13 cellular contexts compared by ENCODE assay signal in genomic region chr20:53138454-53139291, GRCh38.
DNase-seq lines count a peak whose midpoint lies in the region; ATAC-seq and TF ChIP-seq lines count a peak whose summit lies in the region.
"Had no signal": no experiment of that assay in that cellular context is flagged by ENCODE, and none has a peak within 500 bp of the region (broad histone marks: within the 10 kb centered on the region; RNA-seq: fewer than 3 reads in every experiment).

No MANE protein-coding gene starts in this region.

- no peaks in the 10 kb centered on the region for H3K9me3 ChIP-seq in GM23248 (ENCODE audit: low read depth)
- H3K9me3 ChIP-seq in tibial nerve = no peaks in the 10 kb centered on the region

- H3K4me1 Mint-ChIP-seq in activated T-cell treated with anti-CD3 and anti-CD28 coated beads, Interleukin-2, amount 50 U/mL, for 4 hours (ENCODE audit: low read depth) = peaks cover 32% of the 10 kb centered on the region
- H3K4me1 Mint-ChIP-seq: activated CD8-positive, alpha-beta memory T cell treated with anti-CD3 and anti-CD28 coated beads, Interleukin-2, amount 10 ng/mL, durations not matched to agents 7 days and 5 days; central memory CD8-positive, alpha-beta T cell had no signal

- TF ChIP-seq CTCF in tibial nerve (IDR thresholded peaks at IDR 0.05) = no peak

- no peaks in the 10 kb centered on the region for H3F3A ChIP-seq in GM23248 (ENCODE audit: insufficient read depth)

- no peaks in the 10 kb centered on the region for H3K9me3 Mint-ChIP-seq in activated T-cell treated with anti-CD3 and anti-CD28 coated beads, Interleukin-2, amount 50 U/mL, for 4 hours
- peaks cover 0 to 13% of the 10 kb centered on the region in 2 donors for H3K9me3 Mint-ChIP-seq in activated naive CD4-positive, alpha-beta T cell treated with anti-CD3 and anti-CD28 coated beads, Interleukin-2, amount 50 U/mL, for 72 hours
- H3K9me3 Mint-ChIP-seq: central memory CD8-positive, alpha-beta T cell had no signal

- DNase-seq in activated T-cell treated with anti-CD3 and anti-CD28 coated beads, Interleukin-2, amount 50 U/mL, for 4 hours = no peak
- DNase-seq in activated T-cell treated with anti-CD3 and anti-CD28 coated beads, Interleukin-2, amount 50 U/mL, for 1 hour = no peak
- peak in 1 of 2 donors; percentile 43 for DNase-seq in activated naive CD4-positive, alpha-beta T cell treated with anti-CD3 and anti-CD28 coated beads, Interleukin-2, amount 50 U/mL, for 72 hours (ENCODE audit: low spot score in 2 of 2)
- DNase-seq in KG1 (lab: John Stamatoyannopoulos, UW) (no peak), GM23248 (no peak), tibial nerve (ENCODE audit: low spot score in 2 of 2) (no peak)
- DNase-seq: activated CD8-positive, alpha-beta memory T cell treated with anti-CD3 and anti-CD28 coated beads, Interleukin-2, amount 10 ng/mL, durations not matched to agents 7 days and 5 days; left ventricle myocardium superior; NCI-H226 had no signal

- peak overlapping the region; percentile 74 to 98 for H3K27ac Mint-ChIP-seq in activated naive CD4-positive, alpha-beta T cell treated with anti-CD3 and anti-CD28 coated beads, Interleukin-2, amount 50 U/mL, for 72 hours
- H3K27ac Mint-ChIP-seq: activated CD8-positive, alpha-beta memory T cell treated with anti-CD3 and anti-CD28 coated beads, Interleukin-2, amount 10 ng/mL, durations not matched to agents 7 days and 5 days had no signal

- no peaks in the 10 kb centered on the region for H3K9me2 ChIP-seq in GM23248 (ENCODE audit: insufficient read depth)

- peaks cover 3% of the 10 kb centered on the region for H3K36me3 Mint-ChIP-seq in activated T-cell treated with anti-CD3 and anti-CD28 coated beads, Interleukin-2, amount 50 U/mL, for 4 hours (ENCODE audit: insufficient read depth)
- peaks cover 8 to 71% of the 10 kb centered on the region in 2 donors for H3K36me3 Mint-ChIP-seq in activated naive CD4-positive, alpha-beta T cell treated with anti-CD3 and anti-CD28 coated beads, Interleukin-2, amount 50 U/mL, for 72 hours
- H3K36me3 Mint-ChIP-seq: activated CD8-positive, alpha-beta memory T cell treated with anti-CD3 and anti-CD28 coated beads, Interleukin-2, amount 10 ng/mL, durations not matched to agents 7 days and 5 days had no signal

- H3K27ac ChIP-seq in GM23248 = no peak overlapping the region
- H3K27ac ChIP-seq in tibial nerve = no peak overlapping the region
- H3K27ac ChIP-seq: parathyroid adenoma had no signal

- no peak for TF ChIP-seq POLR2A in tibial nerve (IDR thresholded peaks at IDR 0.05)

- 93 to 95% methylated on average over 3 of the region's 3 CpGs for WGBS in GM23248 (ENCODE audit: low coverage in 1 of 2, low lambda C conversion rate in 2 of 2, missing lambda C conversion rate in 2 of 2), 2 experiments
- WGBS in tibial nerve, 2 donors = 82 to 85% methylated on average over 3 of the region's 3 CpGs

- H3K36me3 ChIP-seq in GM23248 (ENCODE audit: low read depth) = no peaks in the 10 kb centered on the region
- no peaks in the 10 kb centered on the region for H3K36me3 ChIP-seq in tibial nerve

- H3K4me3 ChIP-seq in GM23248 (no peak overlapping the region), tibial nerve (no peak overlapping the region)

- H4K20me1 ChIP-seq in GM23248 (ENCODE audit: insufficient read depth) = no peaks in the 10 kb centered on the region

- no peak overlapping the region for H3K9ac ChIP-seq in GM23248
- H3K9ac ChIP-seq: parathyroid adenoma had no signal

- H3K4me2 ChIP-seq in GM23248 (ENCODE audit: unreplicated experiment) = no peak overlapping the region

- no peak overlapping the region for H3K4me3 Mint-ChIP-seq in activated T-cell treated with anti-CD3 and anti-CD28 coated beads, Interleukin-2, amount 50 U/mL, for 4 hours
- H3K4me3 Mint-ChIP-seq: activated CD8-positive, alpha-beta memory T cell treated with anti-CD3 and anti-CD28 coated beads, Interleukin-2, amount 10 ng/mL, durations not matched to agents 7 days and 5 days; central memory CD8-positive, alpha-beta T cell had no signal

- peaks cover 6% of the 10 kb centered on the region for H3K27me3 Mint-ChIP-seq in activated T-cell treated with anti-CD3 and anti-CD28 coated beads, Interleukin-2, amount 50 U/mL, for 4 hours (ENCODE audit: low read depth)
- H3K27me3 Mint-ChIP-seq: activated CD8-positive, alpha-beta memory T cell treated with anti-CD3 and anti-CD28 coated beads, Interleukin-2, amount 10 ng/mL, durations not matched to agents 7 days and 5 days had no signal

- H3K27me3 ChIP-seq in GM23248 (replicated peaks; ENCODE audit: insufficient read depth) (no peaks in the 10 kb centered on the region), tibial nerve (no peaks in the 10 kb centered on the region)

- H3K4me1 ChIP-seq in GM23248 (ENCODE audit: insufficient read depth) (no peaks in the 10 kb centered on the region), tibial nerve (peaks cover 0 to 9% (median 0%) of the 10 kb centered on the region in 4 donors)
- H3K4me1 ChIP-seq: parathyroid adenoma had no signal

- in situ Hi-C loops in GM23248 (cut with MboI) = no loop called here

- ATAC-seq in activated T-cell treated with anti-CD3 and anti-CD28 coated beads, Interleukin-2, amount 50 U/mL, for 4 hours = peak; percentile 79 to 82
- peak; percentile 90 for ATAC-seq in GM21381 (IDR thresholded peaks at IDR 0.05; ENCODE audit: unreplicated experiment)
- ATAC-seq in HG03060 (IDR thresholded peaks at IDR 0.05; ENCODE audit: low read depth, unreplicated experiment) = peak; percentile 86
- ATAC-seq in activated naive CD4-positive, alpha-beta T cell treated with anti-CD3 and anti-CD28 coated beads, Interleukin-2, amount 50 U/mL, for 72 hours = peak; percentile 86 to 94
- ATAC-seq: activated CD8-positive, alpha-beta memory T cell treated with anti-CD3 and anti-CD28 coated beads, Interleukin-2, amount 10 ng/mL, durations not matched to agents 7 days and 5 days; left ventricle myocardium superior had no signal

- no peaks in the 10 kb centered on the region for H3K79me2 ChIP-seq in GM23248 (ENCODE audit: insufficient read depth)
- H3K79me2 ChIP-seq: parathyroid adenoma had no signal

- no peak overlapping the region for H2AFZ ChIP-seq in GM23248
- H2AFZ ChIP-seq: parathyroid adenoma had no signal

- no peak for TF ChIP-seq EP300 in tibial nerve (IDR thresholded peaks at IDR 0.05)
